In the genomic region with DNA sequence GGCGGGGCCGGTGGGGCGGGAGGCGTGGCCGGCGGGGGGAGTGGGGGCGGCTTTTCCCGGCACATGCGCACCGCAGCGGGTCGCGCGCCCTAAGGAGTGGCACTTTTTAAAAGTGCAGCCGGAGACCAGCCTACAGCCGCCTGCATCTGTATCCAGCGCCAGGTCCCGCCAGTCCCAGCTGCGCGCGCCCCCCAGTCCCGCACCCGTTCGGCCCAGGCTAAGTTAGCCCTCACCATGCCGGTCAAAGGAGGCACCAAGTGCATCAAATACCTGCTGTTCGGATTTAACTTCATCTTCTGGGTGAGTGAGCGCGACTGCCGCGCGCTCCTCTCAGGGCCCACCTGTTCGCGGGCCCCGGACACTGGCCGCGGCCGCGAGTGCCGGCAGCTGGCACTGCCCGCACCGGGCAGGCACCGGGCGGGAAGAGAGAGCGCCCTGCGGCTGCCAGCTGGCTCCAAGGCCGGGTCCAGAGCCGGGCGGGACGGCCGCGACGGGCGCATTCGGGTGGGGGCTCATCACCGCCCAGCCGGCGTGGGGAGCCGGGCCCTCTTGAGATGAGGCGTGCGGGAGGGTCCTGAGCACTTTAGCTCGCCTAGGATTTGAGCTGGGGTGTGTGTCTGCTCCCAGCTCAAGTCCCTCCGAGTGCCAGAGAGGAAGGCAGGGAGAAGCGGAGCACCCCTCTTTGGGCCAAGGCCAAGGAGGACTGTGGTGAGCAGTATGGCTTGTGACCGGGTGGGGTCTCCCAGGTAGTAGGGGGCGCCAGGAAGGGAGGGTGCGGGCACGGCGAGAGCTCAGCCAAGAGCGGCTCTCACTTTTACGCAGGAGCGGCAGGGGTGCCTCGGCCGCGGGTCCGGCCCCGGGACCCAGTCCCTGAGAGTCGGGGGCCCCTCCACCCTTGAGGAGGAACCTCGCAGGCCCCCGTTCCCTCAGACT, we compare ENCODE assay signal across 8 cellular contexts. TPM values are rescaled to one million over a fixed set of nuclear protein-coding genes. Genes with fewer than 3 reads are reported as not detected.
DNase-seq lines count a peak whose midpoint lies in the region; ATAC-seq, FAIRE-seq and TF ChIP-seq lines count a peak whose summit lies in the region.

TSS of gene CD9 (plus strand) at position 135 of the 933 bp plus-strand sequence. CDS start at position 235, 100 bp downstream.

- H3K4me1 ChIP-seq in keratinocyte (ENCODE audit: control insufficient read depth, extremely low read depth, insufficient read depth, low read length): peaks cover 57% of the 10 kb centered on the region
- peaks cover 18% of the 10 kb centered on the region for H3K4me1 ChIP-seq in smooth muscle cell (ENCODE audit: low read depth)

- WGBS in smooth muscle cell (ENCODE audit: low lambda C conversion rate): 1% methylated on average over 60 of the region's 79 CpGs

- dilution Hi-C loops in keratinocyte (cut with MboI; ENCODE audit: extremely low pct_ligation_motif_present, low sequenced_read_pairs): no loop called here

- TF ChIP-seq CTCF in keratinocyte (optimal IDR thresholded peaks at IDR 0.05 in 1 of 3, IDR thresholded peaks at IDR 0.05 in 1 of 3, conservative IDR thresholded peaks at IDR 0.05 in 1 of 3; ENCODE audit: extremely low read depth in 1 of 3, insufficient read depth in 2 of 3, low read length in 3 of 3): no peak
- no peak for TF ChIP-seq CTCF in smooth muscle cell (IDR thresholded peaks at IDR 0.05; ENCODE audit: borderline replicate concordance, insufficient read depth, poor library complexity, severe bottlenecking)

- peaks cover 19% of the 10 kb centered on the region for H4K20me1 ChIP-seq in keratinocyte (ENCODE audit: control insufficient read depth, extremely low read depth, insufficient read depth, low read length)
- H4K20me1 ChIP-seq in smooth muscle cell (ENCODE audit: low read depth): peaks cover 29% of the 10 kb centered on the region

- H2AFZ ChIP-seq in keratinocyte (ENCODE audit: control insufficient read depth, low read length): peak within 1 kb of the TSS; percentile 73
- peak within 1 kb of the TSS; percentile 83 for H2AFZ ChIP-seq in smooth muscle cell (ENCODE audit: low read depth)

- H3K36me3 ChIP-seq in keratinocyte (ENCODE audit: control insufficient read depth in 2 of 2, extremely low read depth in 1 of 2, insufficient read depth in 2 of 2, low read length in 2 of 2) (peaks cover 4 to 33% of the 10 kb centered on the region in 2 experiments), smooth muscle cell (ENCODE audit: low read depth) (no peaks in the 10 kb centered on the region)

- H3K9me1 ChIP-seq in keratinocyte (ENCODE audit: control insufficient read depth, extremely low read depth, insufficient read depth, low read length): peaks cover 9% of the 10 kb centered on the region

- no peak for FAIRE-seq in keratinocyte (lab: Jason Lieb, UNC)

- H3K4me2 ChIP-seq in keratinocyte (ENCODE audit: control insufficient read depth, extremely low read depth, insufficient read depth, low read depth, low read length) (peak within 1 kb of the TSS; percentile 92), smooth muscle cell (peak within 1 kb of the TSS; percentile 96)

- ATAC-seq in HG02970 (IDR thresholded peaks at IDR 0.05; ENCODE audit: low FRiP score, unreplicated experiment): no peak

- H3K9me3 ChIP-seq in keratinocyte (ENCODE audit: control insufficient read depth, low read depth, low read length): no peaks in the 10 kb centered on the region
- no peaks in the 10 kb centered on the region for H3K9me3 ChIP-seq in smooth muscle cell (replicated peaks; ENCODE audit: low read depth)

- H3K4me3 ChIP-seq in keratinocyte (ENCODE audit: control insufficient read depth in 2 of 3, extremely low read depth in 1 of 3, insufficient read depth in 2 of 3, low read depth in 1 of 3, low read length in 3 of 3): peak within 1 kb of the TSS; percentile 85 to 96 (median 91)
- H3K4me3 ChIP-seq in smooth muscle cell: peak within 1 kb of the TSS; percentile 85

- H3K27ac ChIP-seq in caudate nucleus (ENCODE audit: low read depth, low read length): peak within 1 kb of the TSS; percentile 94
- H3K27ac ChIP-seq in keratinocyte (ENCODE audit: control insufficient read depth, insufficient read depth, low read length): peak within 1 kb of the TSS; percentile 87
- peak within 1 kb of the TSS; percentile 89 for H3K27ac ChIP-seq in smooth muscle cell (ENCODE audit: low read depth)

- H3K27me3 ChIP-seq in keratinocyte (ENCODE audit: control insufficient read depth, extremely low read depth, insufficient read depth, low read length): no peaks in the 10 kb centered on the region
- H3K27me3 ChIP-seq in smooth muscle cell (ENCODE audit: low read depth): no peaks in the 10 kb centered on the region

- peaks cover 8% of the 10 kb centered on the region for H3F3A ChIP-seq in smooth muscle cell (ENCODE audit: low read depth)

- DNase-seq in stimulated activated naive CD4-positive, alpha-beta T cell (lab: John Stamatoyannopoulos, UW): peak in 4 of 6 experiments; percentile 12 to 39 (median 22)
- DNase-seq in stimulated activated naive CD4-positive, alpha-beta T cell treated with Interleukin-2 at 50 U/mL for 16 hours (lab: John Stamatoyannopoulos, UW): no peak
- DNase-seq in SW480 (ENCODE audit: low spot score) (peak; percentile 83), caudate nucleus (lab: John Stamatoyannopoulos, UW) (peak in 26 of 61 donors; percentile 19 to 66 (median 40)), keratinocyte (ENCODE audit: low read depth, low spot score) (no peak), smooth muscle cell (lab: John Stamatoyannopoulos, UW; ENCODE audit: unreplicated experiment) (no peak), NK-92 (lab: John Stamatoyannopoulos, UW; ENCODE audit: unreplicated experiment) (no peak)

- H3K79me2 ChIP-seq in keratinocyte (ENCODE audit: control insufficient read depth, insufficient read depth, low read length): peaks cover 53% of the 10 kb centered on the region
- peaks cover 48% of the 10 kb centered on the region for H3K79me2 ChIP-seq in smooth muscle cell (ENCODE audit: low read depth)

- H3K9ac ChIP-seq in keratinocyte (ENCODE audit: control insufficient read depth, extremely low read depth, insufficient read depth, low read length) (peak within 1 kb of the TSS; percentile 94), smooth muscle cell (ENCODE audit: low read depth) (peak within 1 kb of the TSS; percentile 82)

RNA-seq across cellular contexts. Expression of gene CD9, which starts in this region (rescaled TPM):
- polyA plus RNA-seq in keratinocyte (922 to 1,166 TPM (median 1,084 TPM) in 3 replicates), smooth muscle cell (144 and 236 TPM in 2 replicates)
- 172 TPM for polyA plus RNA-seq in keratinocyte (2011; ENCODE audit: low read depth)
- 591 and 749 TPM in 2 replicates for polyA plus RNA-seq in keratinocyte (2011; cell fraction: cytosol; rRNA removed)
- 1,144 and 1,488 TPM in 2 replicates for polyA plus RNA-seq in keratinocyte (2011; cell fraction: nucleus; rRNA removed)
- polyA plus RNA-seq in keratinocyte (2012; ENCODE audit: low replicate concordance): 605 and 776 TPM in 2 replicates
- 431 to 802 TPM (median 750 TPM) in 3 replicates for polyA minus RNA-seq in keratinocyte
- 467 TPM for polyA minus RNA-seq in keratinocyte (2011; cell fraction: cytosol; rRNA and poly(A)+ RNA removed)
- 442 and 537 TPM in 2 replicates for polyA minus RNA-seq in keratinocyte (2011; cell fraction: nucleus; rRNA and poly(A)+ RNA removed)
- total RNA-seq in smooth muscle cell: 153 and 207 TPM in 2 replicates

Comparison
In these comparisons a context has a peak if more than half of its experiments do, and no peak if none do; other contexts are left out.
1. DNase-seq: peak in stimulated activated naive CD4-positive, alpha-beta T cell (4 of 6) and SW480 (single experiment); none in stimulated activated naive CD4-positive, alpha-beta T cell treated with Interleukin-2 at 50 U/mL for 16 hours (single experiment), keratinocyte (single experiment), smooth muscle cell (single experiment) and NK-92 (single experiment).
2. Peak in every context shown above with its lines, with median percentiles within 50 percentile points of each other: H3K27ac ChIP-seq.